ENCODE assay signal across 21 cellular contexts in genomic region chr7:66727058-66727457, GRCh38.
"Had no signal": no experiment of that assay in that cellular context is flagged by ENCODE, and none has a peak within 500 bp of the region (broad histone marks: within the 10 kb centered on the region; RNA-seq: fewer than 3 reads in every experiment).

No MANE protein-coding gene starts in this region.

- H3K4me2 ChIP-seq: hepatocyte had no signal

- ATAC-seq: naive thymus-derived CD4-positive, alpha-beta T cell; psoas muscle; sciatic nerve; stimulated activated naive B cell treated with anti-CD40 and anti-IgM and Interleukin-4, amounts not matched to agents 10 μg/mL and 1 μg/mL and 100 μg/mL, for 72 hours had no signal

- H3K4me3 ChIP-seq: hepatocyte, psoas muscle, stomach, thoracic aorta, transverse colon had no signal

- H3K27ac ChIP-seq: hepatocyte, neutrophil, psoas muscle, stomach, thoracic aorta, transverse colon had no signal

- DNase-seq: cerebellar nuclear complex; erythroblast; foreskin fibroblast; head of caudate nucleus; kidney glomerular epithelial cell; naive thymus-derived CD4-positive, alpha-beta T cell; nephron progenitor cell; psoas muscle; retina; stimulated activated CD4-positive, alpha-beta T cell treated with anti-CD3 and anti-CD28 coated beads, Interleukin-2, amount 100 ng/mL, for 24 hours; stimulated activated CD4-positive, alpha-beta T cell treated with anti-CD3 and anti-CD28 coated beads, Interleukin-4, amount 100 ng/mL, for 4 hours; stimulated activated naive B cell treated with anti-CD40 and anti-IgM and Interleukin-4, amounts not matched to agents 10 μg/mL and 1 μg/mL and 100 μg/mL, for 72 hours; stomach; substantia nigra; transverse colon had no signal

- H2AFZ ChIP-seq: hepatocyte had no signal

- H3K79me2 ChIP-seq: hepatocyte had no signal

- H3K27me3 ChIP-seq: hepatocyte, neutrophil, stomach, transverse colon had no signal

- FAIRE-seq: colon, islet of Langerhans had no signal

- H3K4me1 ChIP-seq: psoas muscle, stomach, transverse colon had no signal
